17 cellular contexts compared by ENCODE assay signal in genomic region chr14:61345144-61345482, GRCh38. TPM values are rescaled to one million over a fixed set of nuclear protein-coding genes. Genes with fewer than 3 reads are reported as not detected.
DNase-seq lines count a peak whose midpoint lies in the region; ATAC-seq, FAIRE-seq and TF ChIP-seq lines count a peak whose summit lies in the region.
"Had no signal": no experiment of that assay in that cellular context is flagged by ENCODE, and none has a peak within 500 bp of the region (broad histone marks: within the 10 kb centered on the region; RNA-seq: fewer than 3 reads in every experiment).

No MANE protein-coding gene starts in this region.

- H3K27me3 ChIP-seq in RWPE2 (ENCODE audit: insufficient read depth, poor library complexity, severe bottlenecking): no peaks in the 10 kb centered on the region
- H3K27me3 ChIP-seq in endothelial cell of umbilical vein (ENCODE audit: control insufficient read depth in 2 of 2, insufficient read depth in 2 of 2, low read length in 2 of 2): no peaks in the 10 kb centered on the region
- H3K27me3 ChIP-seq in thymus (ENCODE audit: control insufficient read depth, insufficient read depth): no peaks in the 10 kb centered on the region

- FAIRE-seq in endothelial cell of umbilical vein (lab: Jason Lieb, UNC): no peak
- FAIRE-seq: small intestine had no signal

- H3K79me2 ChIP-seq in endothelial cell of umbilical vein (ENCODE audit: control insufficient read depth, insufficient read depth, low read length): peaks cover 90% of the 10 kb centered on the region

- peak overlapping the region; percentile 74 for H3K27ac ChIP-seq in RWPE2 (ENCODE audit: poor library complexity, severe bottlenecking)
- H3K27ac ChIP-seq in endothelial cell of umbilical vein (ENCODE audit: insufficient read depth, low read depth, low read length): peak overlapping the region; percentile 27
- H3K27ac ChIP-seq in thymus (ENCODE audit: low read depth): peak overlapping the region; percentile 85

- WGBS in thymus: 39% methylated on average over 2 of the region's 2 CpGs

- no peak overlapping the region for H3K4me3 ChIP-seq in RWPE2 (ENCODE audit: severe bottlenecking)
- H3K4me3 ChIP-seq in endothelial cell of umbilical vein (replicated peaks in 1 of 3; ENCODE audit: insufficient read depth in 1 of 3, low read depth in 1 of 3, low read length in 3 of 3): no peak overlapping the region
- H3K4me3 ChIP-seq in thymus (ENCODE audit: low read length): no peak overlapping the region
- H3K4me3 ChIP-seq: lung, thoracic aorta had no signal

- H3K9me3 ChIP-seq in RWPE2 (ENCODE audit: severe bottlenecking) (no peaks in the 10 kb centered on the region), endothelial cell of umbilical vein (replicated peaks; ENCODE audit: control insufficient read depth, insufficient read depth, low read length) (no peaks in the 10 kb centered on the region), thymus (ENCODE audit: control insufficient read depth) (no peaks in the 10 kb centered on the region)
- H3K9me3 ChIP-seq: thoracic aorta had no signal

- no TSS peak for BruUV-seq in endothelial cell of umbilical vein (replicated peaks; lab: Mats Ljungman, UMichigan)

- intact Hi-C loops in activated naive CD4-positive, alpha-beta T cell treated with anti-CD3 and anti-CD28 coated beads for 36 hours (cut with micrococcal nuclease): no loop called here
- intact Hi-C loops in endothelial cell of umbilical vein (cut with micrococcal nuclease): no loop called here

- H3K27ac Mint-ChIP-seq in activated naive CD4-positive, alpha-beta T cell treated with anti-CD3 and anti-CD28 coated beads for 36 hours: peak overlapping the region; percentile 97
- H3K27ac Mint-ChIP-seq in progenitor cell of endocrine pancreas: no peak overlapping the region

- H3K9me3 Mint-ChIP-seq in activated naive CD4-positive, alpha-beta T cell treated with anti-CD3 and anti-CD28 coated beads for 36 hours: peaks cover 8% of the 10 kb centered on the region
- no peaks in the 10 kb centered on the region for H3K9me3 Mint-ChIP-seq in progenitor cell of endocrine pancreas (ENCODE audit: low read depth)

- no peaks in the 10 kb centered on the region for H3K36me3 ChIP-seq in RWPE2 (ENCODE audit: low read depth)
- H3K36me3 ChIP-seq in endothelial cell of umbilical vein (ENCODE audit: control insufficient read depth in 2 of 2, extremely low read depth in 1 of 2, insufficient read depth in 2 of 2, low read length in 2 of 2): no peaks in the 10 kb centered on the region
- H3K36me3 ChIP-seq in thymus (ENCODE audit: control insufficient read depth, insufficient read depth): no peaks in the 10 kb centered on the region
- H3K36me3 ChIP-seq: thoracic aorta had no signal

- peak overlapping the region; percentile 76 for H3K4me3 Mint-ChIP-seq in activated naive CD4-positive, alpha-beta T cell treated with anti-CD3 and anti-CD28 coated beads for 36 hours
- H3K4me3 Mint-ChIP-seq in progenitor cell of endocrine pancreas (ENCODE audit: low read depth): no peak overlapping the region

- no peak overlapping the region for H2AFZ ChIP-seq in endothelial cell of umbilical vein (ENCODE audit: low read depth, low read length)

- dilution Hi-C loops in endothelial cell of umbilical vein (cut with MboI; ENCODE audit: extremely low pct_ligation_motif_present, low sequenced_read_pairs): no loop called here

- H3K4me1 Mint-ChIP-seq in activated naive CD4-positive, alpha-beta T cell treated with anti-CD3 and anti-CD28 coated beads for 36 hours (ENCODE audit: low read depth): peaks cover 98% of the 10 kb centered on the region
- H3K4me1 Mint-ChIP-seq in progenitor cell of endocrine pancreas (ENCODE audit: low read depth): peaks cover 9% of the 10 kb centered on the region

- no peak for DNase-seq in activated naive CD4-positive, alpha-beta T cell treated with anti-CD3 and anti-CD28 coated beads for 36 hours
- DNase-seq in activated naive CD4-positive, alpha-beta T cell treated with Interleukin-2 at 50 U/mL for 16 hours: no peak
- DNase-seq in RWPE2 (ENCODE audit: low spot score) (no peak), endothelial cell of umbilical vein (ENCODE audit: low read depth, low spot score) (no peak), progenitor cell of endocrine pancreas (ENCODE audit: low spot score, unreplicated experiment) (no peak), NCI-H1092 (lab: John Stamatoyannopoulos, UW) (no peak)
- no peak for DNase-seq in NK-92 treated with Interleukin-12 subunit alpha and Interleukin-12 subunit beta, amount 100 ng/mL, for 24 hours (lab: John Stamatoyannopoulos, UW)
- DNase-seq: activated CD4-positive, CD25-positive, alpha-beta regulatory T cell treated with anti-CD3 and anti-CD28 coated beads, Interleukin-2, amount 50 U/mL, for 72 hours; DMS79; hippocampal formation; NCI-H1048; small intestine; SW 1271 had no signal

- H3K4me1 ChIP-seq in RWPE2 (ENCODE audit: insufficient read depth, poor library complexity, severe bottlenecking): peaks cover 48% of the 10 kb centered on the region
- H3K4me1 ChIP-seq in endothelial cell of umbilical vein (ENCODE audit: control insufficient read depth, extremely low read depth, insufficient read depth, low read length): peaks cover 78% of the 10 kb centered on the region
- peaks cover 57% of the 10 kb centered on the region for H3K4me1 ChIP-seq in thymus (ENCODE audit: control insufficient read depth, insufficient read depth, low read length)

- no peak overlapping the region for H3K4me2 ChIP-seq in endothelial cell of umbilical vein (ENCODE audit: insufficient read depth, low read length)

- CTCF ChIA-PET in activated naive CD4-positive, alpha-beta T cell treated with anti-CD3 and anti-CD28 coated beads for 36 hours (lab: Charles Lee): interaction anchor here (0.9 kb wide), 1 partner anchor 27 kb away, joined by 3 read pairs; no protein-coding TSS in a partner anchor
- CTCF ChIA-PET in endothelial cell of umbilical vein (lab: Charles Lee): interaction anchor here (1.5 to 3.0 kb wide), 2 partner anchors 11 to 18 kb away, joined by 4 to 17 read pairs; no protein-coding TSS in a partner anchor

- H3K9ac ChIP-seq in endothelial cell of umbilical vein (replicated peaks; ENCODE audit: extremely low read depth, insufficient read depth, low read length): no peak overlapping the region

- TF ChIP-seq POLR2A in endothelial cell of umbilical vein (IDR thresholded peaks at IDR 0.05; ENCODE audit: low read depth, low read length): no peak

- no peaks in the 10 kb centered on the region for H4K20me1 ChIP-seq in endothelial cell of umbilical vein (replicated peaks; ENCODE audit: control insufficient read depth, extremely low read depth, insufficient read depth, low read length)

- no peaks in the 10 kb centered on the region for H3K27me3 Mint-ChIP-seq in activated naive CD4-positive, alpha-beta T cell treated with anti-CD3 and anti-CD28 coated beads for 36 hours (ENCODE audit: low read depth)
- peaks cover 3% of the 10 kb centered on the region for H3K27me3 Mint-ChIP-seq in progenitor cell of endocrine pancreas

- ATAC-seq in RWPE2 (ENCODE audit: low read depth): no peak
- ATAC-seq: HCT116 had no signal

- POLR2A ChIA-PET in endothelial cell of umbilical vein (lab: Charles Lee): no interaction called here

- H3K36me3 Mint-ChIP-seq in activated naive CD4-positive, alpha-beta T cell treated with anti-CD3 and anti-CD28 coated beads for 36 hours (ENCODE audit: low read depth): peaks cover 37% of the 10 kb centered on the region
- H3K36me3 Mint-ChIP-seq in progenitor cell of endocrine pancreas (ENCODE audit: insufficient read depth): no peaks in the 10 kb centered on the region

- no peaks in the 10 kb centered on the region for H3K9me1 ChIP-seq in endothelial cell of umbilical vein (replicated peaks; ENCODE audit: control insufficient read depth, extremely low read depth, insufficient read depth, low read length)

- TF ChIP-seq CTCF in RWPE2 (IDR thresholded peaks at IDR 0.05; ENCODE audit: poor library complexity, severe bottlenecking) (no peak), endothelial cell of umbilical vein (IDR thresholded peaks at IDR 0.05; ENCODE audit: extremely low read depth in 1 of 2, insufficient read depth in 1 of 2, low read depth in 1 of 2, low read length in 2 of 2) (no peak), progenitor cell of endocrine pancreas (IDR thresholded peaks at IDR 0.05; ENCODE audit: unreplicated experiment) (no peak)

TF ChIP-seq in endothelial cell of umbilical vein, 7 proteins besides CTCF, POLR2A, EP300 and RAD21:
- TF ChIP-seq MYC (IDR thresholded peaks at IDR 0.05; ENCODE audit: low read depth, low read length) (no peak), POLR2AphosphoS5 (IDR thresholded peaks at IDR 0.05; ENCODE audit: insufficient read depth, low read depth, low read length) (no peak), GATA2 (IDR thresholded peaks at IDR 0.05; ENCODE audit: insufficient read depth, insufficient read length, low read depth, low read length) (no peak)

RNA-seq across cellular contexts. Expression of gene PRKCH, which starts 23.7 kb away (rescaled TPM):
- total RNA-seq in activated naive CD4-positive, alpha-beta T cell treated with anti-CD3 and anti-CD28 coated beads for 36 hours: 100 to 1,000 TPM; 149 to 158 TPM
- total RNA-seq in endothelial cell of umbilical vein (101 and 103 TPM in 2 replicates), progenitor cell of endocrine pancreas (4.5 and 5.1 TPM in 2 replicates)
- polyA plus RNA-seq in endothelial cell of umbilical vein (97.7 and 100 TPM in 2 replicates), thymus (73.5 TPM)
- 113 and 120 TPM in 2 replicates for polyA plus RNA-seq in endothelial cell of umbilical vein (2011; cell fraction: cytosol; rRNA removed)
- 105 and 108 TPM in 2 replicates for polyA plus RNA-seq in endothelial cell of umbilical vein (2011; cell fraction: nucleus; rRNA removed)
- 54.4 and 93.2 TPM in 2 replicates for polyA plus RNA-seq in endothelial cell of umbilical vein (2012)
- 323 and 360 TPM in 2 replicates for polyA minus RNA-seq in endothelial cell of umbilical vein
- polyA minus RNA-seq in endothelial cell of umbilical vein (2011; cell fraction: cytosol; rRNA and poly(A)+ RNA removed): 1.2 TPM
- polyA minus RNA-seq in endothelial cell of umbilical vein (2011; cell fraction: nucleus; rRNA and poly(A)+ RNA removed): 293 and 389 TPM in 2 replicates

Comparison
In these comparisons a context has a peak if more than half of its experiments do, and no peak if none do; other contexts are left out.
1. H3K27ac ChIP-seq: peak in every context shown above with its lines; median percentile 85 in thymus; 74 in RWPE2; 27 in endothelial cell of umbilical vein.
2. RNA of gene PRKCH, which starts 23.7 kb away (total RNA-seq): 149 to 158 TPM in activated naive CD4-positive, alpha-beta T cell treated with anti-CD3 and anti-CD28 coated beads for 36 hours and 101 to 103 TPM in endothelial cell of umbilical vein; 4.5 to 5.1 TPM in progenitor cell of endocrine pancreas; every median in the first group is over 10 times any median in the second.